In the genomic region with DNA sequence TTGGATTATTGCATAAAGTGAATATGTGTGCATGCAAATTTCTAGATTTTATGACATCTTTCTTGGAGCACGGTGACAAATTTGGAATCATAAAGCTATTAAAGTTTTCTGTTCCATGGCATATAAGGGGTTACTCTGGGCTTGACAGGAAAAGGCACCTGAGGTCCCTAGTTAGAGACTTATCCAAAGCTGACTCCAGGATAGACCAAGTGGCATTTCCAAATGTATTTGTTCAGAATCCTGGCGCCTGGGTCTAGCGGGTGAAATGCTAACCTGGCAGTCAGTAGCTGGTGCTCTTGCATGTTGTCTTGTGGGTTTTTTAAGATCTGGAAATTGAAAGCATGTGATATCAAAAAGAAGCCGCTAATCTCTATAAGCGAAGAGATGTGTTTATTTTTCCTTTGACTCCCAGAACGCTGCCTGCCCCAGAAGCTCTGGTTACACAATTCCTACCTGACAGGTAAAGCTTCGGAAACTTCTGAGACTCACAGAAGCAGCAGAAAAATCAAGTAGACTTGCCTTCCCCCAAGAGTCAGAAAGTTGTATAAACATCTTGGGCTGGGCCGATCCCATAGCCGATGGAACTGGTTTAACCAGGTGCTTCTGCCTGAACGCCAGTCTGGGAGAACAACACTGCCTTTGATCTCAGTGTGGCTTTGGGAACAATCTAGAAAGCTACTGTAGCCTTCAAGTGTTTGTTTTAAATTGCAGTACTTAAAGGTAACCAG, we compare ENCODE assay signal across 18 cellular contexts. TPM values are rescaled to one million over a fixed set of nuclear protein-coding genes. Genes with fewer than 3 reads are reported as not detected.
DNase-seq lines count a peak whose midpoint lies in the region; ATAC-seq, FAIRE-seq and TF ChIP-seq lines count a peak whose summit lies in the region.
"Had no signal": no experiment of that assay in that cellular context is flagged by ENCODE, and none has a peak within 500 bp of the region (broad histone marks: within the 10 kb centered on the region; RNA-seq: fewer than 3 reads in every experiment).

No MANE protein-coding gene starts in this region.

- H3K9me3 ChIP-seq in esophagus (ENCODE audit: control insufficient read depth in 2 of 2, insufficient read depth in 1 of 2, low read depth in 1 of 2, low read length in 1 of 2): no peaks in the 10 kb centered on the region
- no peaks in the 10 kb centered on the region for H3K9me3 ChIP-seq in pancreas
- H3K9me3 ChIP-seq: SJSA1 had no signal

- no peak for TF ChIP-seq CTCF in pancreas (IDR thresholded peaks at IDR 0.05)

- H3K27me3 ChIP-seq in esophagus (ENCODE audit: control insufficient read depth in 1 of 2, insufficient read depth in 2 of 2, low read length in 2 of 2) (no peaks in the 10 kb centered on the region), pancreas (no peaks in the 10 kb centered on the region)

- no peaks in the 10 kb centered on the region for H3K36me3 ChIP-seq in esophagus (ENCODE audit: control insufficient read depth in 2 of 2, insufficient read depth in 2 of 2, low read length in 1 of 2)
- no peaks in the 10 kb centered on the region for H3K36me3 ChIP-seq in pancreas
- H3K36me3 ChIP-seq: SJSA1, WERI-Rb-1 had no signal

- H3K4me1 ChIP-seq in esophagus (ENCODE audit: control insufficient read depth in 2 of 2, insufficient read depth in 2 of 2, low read length in 1 of 2) (no peaks in the 10 kb centered on the region), pancreas (peaks cover 0 to 4% (median 0%) of the 10 kb centered on the region in 3 donors)
- H3K4me1 ChIP-seq: SJSA1 had no signal

- no peak overlapping the region for H3K4me3 ChIP-seq in esophagus (ENCODE audit: low read depth in 1 of 2, low read length in 2 of 2)
- H3K4me3 ChIP-seq in pancreas: peak overlapping the region in 1 of 4 donors; percentile 25
- H3K4me3 ChIP-seq: SJSA1 had no signal

- intact Hi-C loops in pancreas (cut with DNase I): no loop called here

- WGBS in esophagus, 2 donors: 26 to 27% methylated on average over 10 of the region's 10 CpGs
- 6 to 9% methylated on average over 10 of the region's 10 CpGs for WGBS in pancreas, 2 donors

- ATAC-seq in pancreas (peak; percentile 89 to 97 (median 96)), GM21367 (IDR thresholded peaks at IDR 0.05; ENCODE audit: unreplicated experiment) (no peak)
- ATAC-seq: stimulated activated effector memory CD8-positive, alpha-beta T cell treated with anti-CD3 and anti-CD28 coated beads, Interleukin-12 subunit alpha, Interleukin-12 subunit beta, amount 100 ng/mL, for 72 hours had no signal

- no peak for FAIRE-seq in pancreas (lab: Jason Lieb, UNC)

- H3K27ac ChIP-seq in esophagus (ENCODE audit: low read depth in 2 of 2, low read length in 1 of 2) (peak overlapping the region; percentile 59 to 70), pancreas (peak overlapping the region in 3 of 4 donors; percentile 34 to 81 (median 73))
- H3K27ac ChIP-seq: SJSA1, WERI-Rb-1 had no signal

- peak; percentile 99 for DNase-seq in DMS53 treated with DMSO at 0.1 percent for 48 hours (lab: John Stamatoyannopoulos, UW; ENCODE audit: unreplicated experiment)
- DNase-seq in NCI-H2196 treated with DMSO at 0.1 percent for 48 hours (lab: John Stamatoyannopoulos, UW; ENCODE audit: unreplicated experiment): peak; percentile 51
- DNase-seq in pancreas: peak in 3 of 6 donors; percentile 42 to 73 (median 49)
- no peak for DNase-seq in stimulated activated naive CD4-positive, alpha-beta T cell (lab: John Stamatoyannopoulos, UW)
- DNase-seq in NCI-H146 (lab: John Stamatoyannopoulos, UW): no peak
- DNase-seq in activated gamma-delta T cell treated with Interleukin-2 at 50 U/mL for 16 hours: no peak
- DNase-seq: activated naive CD8-positive, alpha-beta T cell treated with anti-CD3 and anti-CD28 coated beads for 36 hours; EL; H9; MM.1S; NCI-H82; retina; stimulated activated CD4-positive, alpha-beta T cell treated with anti-CD3 and anti-CD28 coated beads, Interleukin-2, amount 100 ng/mL, for 48 hours; WERI-Rb-1 had no signal

RNA-seq across cellular contexts. Expression of a gene that starts 12.9 kb away (rescaled TPM):
- polyA plus RNA-seq in esophagus (1 to 10 TPM; 3.5 to 5.9 TPM), pancreas (1 to 10 TPM; 3.2 to 4.3 TPM)
- total RNA-seq in pancreas: 1 to 10 TPM; 2.2 to 6.6 (median 3.3) TPM

Comparison
In these comparisons a context has a peak if more than half of its experiments do, and no peak if none do; other contexts are left out.
1. DNase-seq: peak in DMS53 treated with DMSO at 0.1 percent for 48 hours (single experiment) and NCI-H2196 treated with DMSO at 0.1 percent for 48 hours (single experiment); none in stimulated activated naive CD4-positive, alpha-beta T cell (0 of 6), NCI-H146 (single experiment) and activated gamma-delta T cell treated with Interleukin-2 at 50 U/mL for 16 hours (single experiment).